In genomic region chr6:33313709-33314514, GRCh38 we compare ENCODE assay signal across 1 cellular context.
TF ChIP-seq lines count a peak whose summit lies in the region.

TSS of gene TAPBP (minus strand) at chr6:33314078. CDS start at chr6:33314041, 37 bp downstream.

TF ChIP-seq in HepG2, 621 proteins besides CTCF, POLR2A, EP300 and RAD21 (continued from another document and continues in another):
- no peak for TF ChIP-seq PRDM4 (CRISPR knock-in tag; IDR thresholded peaks at IDR 0.05; ENCODE audit: borderline replicate concordance)
- no peak for TF ChIP-seq ZNF143 (CRISPR knock-in tag; IDR thresholded peaks at IDR 0.05)
- 0 out of 2 replicates have a peak, but pooled peaks have one; percentile 2 for TF ChIP-seq CEBPG (CRISPR knock-in tag; IDR thresholded peaks at IDR 0.05)
- TF ChIP-seq HCFC1 (IDR thresholded peaks at IDR 0.05; ENCODE audit: low read depth, low read length): 0 out of 2 replicates have a peak, but pooled peaks have one; percentile 15
- no peak for TF ChIP-seq ZNF33A (CRISPR knock-in tag; IDR thresholded peaks at IDR 0.05; ENCODE audit: borderline replicate concordance)
- TF ChIP-seq ZNF138 (CRISPR knock-in tag; IDR thresholded peaks at IDR 0.05; ENCODE audit: low read depth): no peak
- TF ChIP-seq SMAD1 (CRISPR knock-in tag; IDR thresholded peaks at IDR 0.05; ENCODE audit: borderline replicate concordance, low read depth): no peak
- peak; percentile 80 for TF ChIP-seq SALL1 (CRISPR knock-in tag; IDR thresholded peaks at IDR 0.05)
- no peak for TF ChIP-seq ZNF468 (CRISPR knock-in tag; IDR thresholded peaks at IDR 0.05)
- TF ChIP-seq ZNF256 (CRISPR knock-in tag; conservative IDR thresholded peaks at IDR 0.05): peak; percentile 78; the same call in 1 of the 2 replicates
- TF ChIP-seq KLF15 (CRISPR knock-in tag; IDR thresholded peaks at IDR 0.05; ENCODE audit: borderline replicate concordance): no peak
- 0 out of 2 replicates have a peak, but pooled peaks have one; percentile 52 for TF ChIP-seq ZNF746 (CRISPR knock-in tag; IDR thresholded peaks at IDR 0.05)
- no peak; the same call in 1 of the 2 replicates for TF ChIP-seq ZNF598 (CRISPR knock-in tag; IDR thresholded peaks at IDR 0.05; ENCODE audit: borderline replicate concordance)
- TF ChIP-seq ZC3H4 (CRISPR knock-in tag; IDR thresholded peaks at IDR 0.05; ENCODE audit: borderline replicate concordance): peak; percentile 76; the same call in 1 of the 2 replicates
- peak; percentile 75; the same call in 1 of the 2 replicates for TF ChIP-seq AHR (CRISPR knock-in tag; IDR thresholded peaks at IDR 0.05)
- TF ChIP-seq ZNF101 (CRISPR knock-in tag; IDR thresholded peaks at IDR 0.05; ENCODE audit: borderline replicate concordance, low read depth): 0 out of 2 replicates have a peak, but pooled peaks have one; percentile 76
- 0 out of 2 replicates have a peak, but pooled peaks have one; percentile 47 for TF ChIP-seq ZFP36L2 (CRISPR knock-in tag; IDR thresholded peaks at IDR 0.05)
- TF ChIP-seq ZBTB38 (CRISPR knock-in tag; IDR thresholded peaks at IDR 0.05): peak; percentile 33; the same call in 1 of the 2 replicates
- TF ChIP-seq AGO2 (optimal IDR thresholded peaks at IDR 0.05; ENCODE audit: low read depth, low read length): peak; percentile 94
- peak; percentile 70 to 72 for TF ChIP-seq HMGXB4 (CRISPR knock-in tag; IDR thresholded peaks at IDR 0.05; ENCODE audit: borderline replicate concordance in 1 of 2, low read depth in 1 of 2)
- no peak for TF ChIP-seq KDM1A (CRISPR knock-in tag; IDR thresholded peaks at IDR 0.05)
- TF ChIP-seq RFXAP (CRISPR knock-in tag; IDR thresholded peaks at IDR 0.05; ENCODE audit: borderline replicate concordance): no peak
- TF ChIP-seq ZNF503 (CRISPR knock-in tag; IDR thresholded peaks at IDR 0.05): no peak
- no peak for TF ChIP-seq PCBP1 (IDR thresholded peaks at IDR 0.05; ENCODE audit: borderline replicate concordance, low read depth, low read length)
- TF ChIP-seq NFE2 (CRISPR knock-in tag; IDR thresholded peaks at IDR 0.05): no peak
- TF ChIP-seq HNRNPL (IDR thresholded peaks at IDR 0.05; ENCODE audit: low read depth, low read length): 0 out of 2 replicates have a peak, but pooled peaks have one; percentile 61
- TF ChIP-seq HNRNPK (IDR thresholded peaks at IDR 0.05; ENCODE audit: low read depth, low read length, poor library complexity, severe bottlenecking): no peak
- TF ChIP-seq HDAC2 (CRISPR knock-in tag; IDR thresholded peaks at IDR 0.05): peak; percentile 69
- TF ChIP-seq SALL2 (CRISPR knock-in tag; IDR thresholded peaks at IDR 0.05): peak; percentile 36; the same call in 1 of the 2 replicates
- TF ChIP-seq ZNF362 (CRISPR knock-in tag; IDR thresholded peaks at IDR 0.05; ENCODE audit: borderline replicate concordance): no peak
- TF ChIP-seq SRY (CRISPR knock-in tag; IDR thresholded peaks at IDR 0.05): peak; percentile 39
- peak; percentile 78; the same call in 1 of the 2 replicates for TF ChIP-seq DMAP1 (CRISPR knock-in tag; IDR thresholded peaks at IDR 0.05)
- TF ChIP-seq CENPBD1 (CRISPR knock-in tag; IDR thresholded peaks at IDR 0.05; ENCODE audit: borderline replicate concordance, low read depth): no peak
- TF ChIP-seq ZIK1 (CRISPR knock-in tag; IDR thresholded peaks at IDR 0.05; ENCODE audit: borderline replicate concordance, low read depth): peak; percentile 81
- TF ChIP-seq ZKSCAN8 (CRISPR knock-in tag; IDR thresholded peaks at IDR 0.05; ENCODE audit: borderline replicate concordance): no peak
- TF ChIP-seq ZNF160 (CRISPR knock-in tag; IDR thresholded peaks at IDR 0.05): no peak
- no peak; the same call in 1 of the 2 replicates for TF ChIP-seq ZSCAN21 (CRISPR knock-in tag; IDR thresholded peaks at IDR 0.05; ENCODE audit: borderline replicate concordance)
- 0 out of 2 replicates have a peak, but pooled peaks have one; percentile 43 for TF ChIP-seq ZNF224 (CRISPR knock-in tag; IDR thresholded peaks at IDR 0.05)
- TF ChIP-seq KLF11 (CRISPR knock-in tag; IDR thresholded peaks at IDR 0.05): peak; percentile 27; the same call in 1 of the 2 replicates
- no peak for TF ChIP-seq YY1 (IDR thresholded peaks at IDR 0.05; ENCODE audit: insufficient read depth, insufficient replicate concordance, low read depth, low read length)
- TF ChIP-seq ZNF619 (CRISPR knock-in tag; IDR thresholded peaks at IDR 0.05): peak; percentile 26
- TF ChIP-seq ZNF292 (CRISPR knock-in tag; IDR thresholded peaks at IDR 0.05; ENCODE audit: borderline replicate concordance, low read depth): 0 out of 2 replicates have a peak, but pooled peaks have one; percentile 33
- TF ChIP-seq E2F1 (CRISPR knock-in tag; IDR thresholded peaks at IDR 0.05): no peak
- peak; percentile 40; the same call in 1 of the 2 replicates for TF ChIP-seq ZNF777 (CRISPR knock-in tag; IDR thresholded peaks at IDR 0.05)
- TF ChIP-seq ZNF382 (CRISPR knock-in tag; IDR thresholded peaks at IDR 0.05; ENCODE audit: borderline replicate concordance): no peak
- TF ChIP-seq PHF21A (CRISPR knock-in tag; IDR thresholded peaks at IDR 0.05): no peak; the same call in 1 of the 2 replicates
- no peak for TF ChIP-seq TCF7 (IDR thresholded peaks at IDR 0.05; ENCODE audit: low read depth)
- no peak for TF ChIP-seq ZBTB2 (CRISPR knock-in tag; IDR thresholded peaks at IDR 0.05; ENCODE audit: low read depth)
- 0 out of 2 replicates have a peak, but pooled peaks have one; percentile 10 for TF ChIP-seq MIXL1 (CRISPR knock-in tag; IDR thresholded peaks at IDR 0.05)
